ENCODE assay signal across 22 cellular contexts in the genomic region with DNA sequence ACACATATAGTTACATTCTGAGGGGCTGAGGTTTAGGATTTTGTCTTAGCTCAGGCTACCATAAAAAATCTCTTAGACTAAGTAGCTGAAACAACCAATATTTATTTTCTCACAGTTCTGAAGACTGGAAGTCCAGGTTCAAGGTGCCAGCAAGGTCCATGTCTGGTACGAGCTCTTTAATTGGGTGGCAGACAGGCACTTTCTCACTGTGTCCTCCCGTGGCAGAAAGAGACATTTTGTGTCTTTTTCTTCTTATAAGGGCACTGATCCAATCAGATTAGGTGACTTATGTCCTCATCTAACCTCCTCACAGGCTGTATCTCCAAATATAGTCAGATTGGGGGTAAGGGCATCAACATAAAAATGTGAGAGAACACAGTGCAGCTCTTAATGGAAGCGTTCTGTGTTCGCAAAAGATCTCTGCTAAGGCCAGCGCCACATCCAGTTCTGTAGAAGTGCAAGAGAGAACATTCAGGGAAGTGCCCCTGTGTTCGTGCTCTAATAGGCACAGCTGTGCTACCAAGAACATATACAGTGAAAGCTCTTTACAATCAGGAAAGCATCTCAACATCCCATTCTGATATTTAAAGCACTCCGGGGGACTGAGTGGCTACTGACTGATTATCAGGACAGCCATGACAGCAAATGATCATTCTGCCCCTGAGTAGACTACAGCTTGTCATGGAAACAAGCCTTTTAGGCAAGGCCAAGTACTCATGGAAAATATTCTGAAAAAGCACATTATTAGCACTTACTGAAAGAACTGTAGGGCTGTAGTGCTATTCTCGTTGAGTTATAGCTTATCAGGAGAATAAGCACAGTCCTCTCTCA.
"Had no signal": no experiment of that assay in that cellular context is flagged by ENCODE, and none has a peak within 500 bp of the region (broad histone marks: within the 10 kb centered on the region; RNA-seq: fewer than 3 reads in every experiment).

No MANE protein-coding gene starts in this region.

- H3K4me1 ChIP-seq: body of pancreas, colonic mucosa, gastrocnemius medialis, right lobe of liver, thyroid gland, vagina had no signal

- H3K4me3 ChIP-seq: body of pancreas, colonic mucosa, gastrocnemius medialis, hepatocyte, mucosa of descending colon, right lobe of liver, thyroid gland, upper lobe of left lung, vagina had no signal

- H3K9me3 ChIP-seq: body of pancreas, colonic mucosa, gastrocnemius medialis, mucosa of descending colon, neutrophil, right lobe of liver, thyroid gland, upper lobe of left lung, vagina had no signal

- H3K27ac ChIP-seq: body of pancreas, colonic mucosa, gastrocnemius medialis, hepatocyte, neutrophil, right lobe of liver, thyroid gland, upper lobe of left lung, vagina, VCaP had no signal

- DNase-seq: activated CD4-positive, alpha-beta T cell treated with anti-CD3 and anti-CD28 coated beads for 4 hours; activated CD4-positive, alpha-beta T cell treated with anti-CD3 and anti-CD28 coated beads, Interleukin-2, amount 50 U/mL, for 48 hours; activated CD8-positive, alpha-beta memory T cell treated with anti-CD3 and anti-CD28 coated beads for 24 hours; activated effector memory CD4-positive, alpha-beta T cell treated with Interleukin-2 at 50 U/mL for 16 hours; activated naive CD4-positive, alpha-beta T cell treated with Interleukin-2 at 50 U/mL for 16 hours; aorta; body of pancreas; cerebellar nuclear complex; colonic mucosa; effector memory CD4-positive, alpha-beta T cell; gastrocnemius medialis; left cardiac atrium; left ventricle myocardium superior; mucosa of descending colon; right lobe of liver; stimulated activated CD4-positive, alpha-beta T cell treated with anti-CD3 and anti-CD28 coated beads, Interleukin-4, amount 100 ng/mL, for 1 hour; thyroid gland; upper lobe of left lung had no signal

- H3K27me3 ChIP-seq: body of pancreas, colonic mucosa, gastrocnemius medialis, hepatocyte, neutrophil, right lobe of liver, thyroid gland, upper lobe of left lung, vagina had no signal

- ATAC-seq: body of pancreas, gastrocnemius medialis, left cardiac atrium, left ventricle myocardium superior, mucosa of descending colon, right lobe of liver had no signal

- H3K36me3 ChIP-seq: colonic mucosa, gastrocnemius medialis, neutrophil, right lobe of liver, thyroid gland, upper lobe of left lung, vagina had no signal
